ENCODE assay signal across 8 cellular contexts in genomic region chr6:96897396-96898240, GRCh38. TPM values are rescaled to one million over a fixed set of nuclear protein-coding genes. Genes with fewer than 3 reads are reported as not detected.
A peak's percentile ranks its signal among the peaks of the same experiment; 100 is the strongest.
DNase-seq lines count a peak whose midpoint lies in the region; ATAC-seq and TF ChIP-seq lines count a peak whose summit lies in the region.

NDUFAF4 (minus strand) TSS chr6:96897891; CDS start chr6:96897801, 90 bp downstream.

- H3K4me2 ChIP-seq in BLaER1 treated with 17β-estradiol and CSF1 and Interleukin-3, amounts not matched to agents 10 nM and 100 nM = peak within 1 kb of the TSS; percentile 76 to 93 (median 87)

- H3K9ac ChIP-seq in BLaER1 treated with 17β-estradiol and CSF1 and Interleukin-3, amounts not matched to agents 10 nM and 100 nM = peak within 1 kb of the TSS; percentile 75 to 95 (median 87)
- peak within 1 kb of the TSS; percentile 84 to 90 for H3K9ac ChIP-seq in colonic mucosa (ENCODE audit: low read depth in 2 of 2, low read length in 2 of 2)

- peak; percentile 62 for DNase-seq in GM19240 (ENCODE audit: insufficient read length, low spot score)
- peak; percentile 67 for DNase-seq in NCI-H524 treated with DMSO at 0.1 percent for 48 hours (lab: John Stamatoyannopoulos, UW)
- DNase-seq in activated CD4-positive, alpha-beta T cell treated with anti-CD3 and anti-CD28 coated beads for 48 hours = peak; percentile 97
- DNase-seq in colonic mucosa = peak; percentile 98
- DNase-seq in left kidney (ENCODE audit: low read depth, low spot score) = peak; percentile 99
- peak; percentile 96 to 97 for DNase-seq in stimulated activated CD4-positive, alpha-beta T cell treated with anti-CD3 and anti-CD28 coated beads, Interleukin-2, amount 100 ng/mL, for 24 hours

- intact Hi-C loops in colonic mucosa (cut with DNase I) = loop anchor here (10.0 kb wide), 1 partner anchor 373 kb away; the partner anchor contains the start of gene UFL1

- H3K4me1 ChIP-seq in BLaER1 treated with 17β-estradiol and CSF1 and Interleukin-3, amounts not matched to agents 10 nM and 100 nM = peaks cover 30 to 57% (median 43%) of the 10 kb centered on the region in 10 experiments
- no peaks in the 10 kb centered on the region for H3K4me1 ChIP-seq in colonic mucosa

- H3K27ac ChIP-seq in BLaER1 treated with 17β-estradiol and CSF1 and Interleukin-3, amounts not matched to agents 10 nM and 100 nM = peak within 1 kb of the TSS; percentile 47 to 98 (median 94)
- peak within 1 kb of the TSS; percentile 80 for H3K27ac ChIP-seq in colonic mucosa

- no peaks in the 10 kb centered on the region for H3K9me3 ChIP-seq in BLaER1 treated with 17β-estradiol and CSF1 and Interleukin-3, amounts not matched to agents 10 nM and 100 nM (replicated peaks in 1 of 11)
- H3K9me3 ChIP-seq in colonic mucosa = no peaks in the 10 kb centered on the region

- H3K4me3 ChIP-seq in BLaER1 treated with 17β-estradiol and CSF1 and Interleukin-3, amounts not matched to agents 10 nM and 100 nM = peak within 1 kb of the TSS; percentile 74 to 96 (median 84)
- H3K4me3 ChIP-seq in colonic mucosa = peak within 1 kb of the TSS; percentile 60

- no peaks in the 10 kb centered on the region for H3K27me3 ChIP-seq in BLaER1 treated with 17β-estradiol and CSF1 and Interleukin-3, amounts not matched to agents 10 nM and 100 nM
- H3K27me3 ChIP-seq in colonic mucosa = no peaks in the 10 kb centered on the region

- peaks cover 0 to 47% (median 44%) of the 10 kb centered on the region in 11 experiments; a peak in 17 of 22 replicates for H4K20me1 ChIP-seq in BLaER1 treated with 17β-estradiol and CSF1 and Interleukin-3, amounts not matched to agents 10 nM and 100 nM

- TF ChIP-seq CTCF in colonic mucosa (IDR thresholded peaks at IDR 0.05) = peak; percentile 88

- H3K36me3 ChIP-seq in BLaER1 treated with 17β-estradiol and CSF1 and Interleukin-3, amounts not matched to agents 10 nM and 100 nM = peaks cover 17 to 40% (median 37%) of the 10 kb centered on the region in 11 experiments
- peaks cover 6% of the 10 kb centered on the region for H3K36me3 ChIP-seq in colonic mucosa

- ATAC-seq in HG03460 (IDR thresholded peaks at IDR 0.05; ENCODE audit: unreplicated experiment) = peak; percentile 91

RNA-seq across cellular contexts. Expression of gene NDUFAF4, which starts in this region (rescaled TPM):
- total RNA-seq in colonic mucosa = 10 to 100 TPM; 35.3 to 48.2 TPM

Comparison
In these comparisons a context has a peak if more than half of its experiments do, and no peak if none do; other contexts are left out.
1. Peak in every context shown above with its lines: DNase-seq, ATAC-seq, H3K4me3 ChIP-seq and H3K27ac ChIP-seq.